In genomic region chr16:27286446-27286845, GRCh38 we compare ENCODE assay signal across 11 cellular contexts. TPM values are rescaled to one million over a fixed set of nuclear protein-coding genes. Genes with fewer than 3 reads are reported as not detected.
DNase-seq lines count a peak whose midpoint lies in the region; ATAC-seq, FAIRE-seq and TF ChIP-seq lines count a peak whose summit lies in the region.
"Had no signal": no experiment of that assay in that cellular context is flagged by ENCODE, and none has a peak within 500 bp of the region (broad histone marks: within the 10 kb centered on the region; RNA-seq: fewer than 3 reads in every experiment).

No MANE protein-coding gene starts in this region.

- H3K27me3 ChIP-seq in mammary epithelial cell (ENCODE audit: insufficient read depth, low read length) = no peaks in the 10 kb centered on the region
- H3K27me3 ChIP-seq in liver (ENCODE audit: control insufficient read depth in 4 of 4, insufficient read depth in 4 of 4, low read length in 3 of 4) = no peaks in the 10 kb centered on the region

- H3K36me3 ChIP-seq in mammary epithelial cell (ENCODE audit: insufficient read depth, low read length) = no peaks in the 10 kb centered on the region
- H3K36me3 ChIP-seq in liver (ENCODE audit: control insufficient read depth in 4 of 4, insufficient read depth in 3 of 4, low read depth in 1 of 4, low read length in 3 of 4) = no peaks in the 10 kb centered on the region

- peak overlapping the region; percentile 43 for H2AFZ ChIP-seq in mammary epithelial cell (ENCODE audit: low read depth, low read length)

- H3K4me1 ChIP-seq in mammary epithelial cell (ENCODE audit: insufficient read depth, low read length) (peaks cover 16% of the 10 kb centered on the region), liver (ENCODE audit: control insufficient read depth in 4 of 4, insufficient read depth in 4 of 4, low read length in 3 of 4) (no peaks in the 10 kb centered on the region)
- H3K4me1 ChIP-seq: parathyroid adenoma had no signal

- H3K4me2 ChIP-seq in mammary epithelial cell (ENCODE audit: insufficient read depth, low read depth, low read length) = peak overlapping the region; percentile 16

- no TSS peak for BruUV-seq in mammary epithelial cell (replicated peaks; lab: Mats Ljungman, UMichigan)

- DNase-seq in A172 (ENCODE audit: low spot score) (peak; percentile 96), HTR-8/SVneo (ENCODE audit: insufficient read length, low spot score) (peak; percentile 66), mammary epithelial cell (peak; percentile 95), NCI-H1930 (lab: John Stamatoyannopoulos, UW) (no peak)
- DNase-seq in naive thymus-derived CD8-positive, alpha-beta T cell = no peak
- DNase-seq: DMS79 had no signal

- dilution Hi-C loops in mammary epithelial cell (cut with HindIII; ENCODE audit: low sequenced_read_pairs) = no loop called here

- peak overlapping the region; percentile 33 for H3K27ac ChIP-seq in mammary epithelial cell (ENCODE audit: insufficient read depth, low read depth, low read length)
- H3K27ac ChIP-seq in liver (ENCODE audit: low read depth in 1 of 2, low read length in 2 of 2) = peak overlapping the region; percentile 16 to 33
- H3K27ac ChIP-seq: parathyroid adenoma had no signal

- H3K9me3 Mint-ChIP-seq in naive thymus-derived CD8-positive, alpha-beta T cell = peaks cover 0 to 4% (median 0%) of the 10 kb centered on the region in 9 donors

- H3K4me3 ChIP-seq in mammary epithelial cell (replicated peaks in 1 of 3; ENCODE audit: insufficient read depth in 1 of 3, low read depth in 2 of 3, low read length in 3 of 3) (no peak overlapping the region), liver (ENCODE audit: low read depth in 1 of 3, low read length in 3 of 3) (no peak overlapping the region)

- TF ChIP-seq RAD21 in liver (IDR thresholded peaks at IDR 0.05) = no peak

- no peak overlapping the region for H3K4me3 Mint-ChIP-seq in naive thymus-derived CD8-positive, alpha-beta T cell
- H3K4me3 Mint-ChIP-seq: brain had no signal

- H3K9ac ChIP-seq in mammary epithelial cell (ENCODE audit: insufficient read depth, low read length) (no peak overlapping the region), liver (ENCODE audit: low read depth in 1 of 2, low read length in 2 of 2) (no peak overlapping the region)
- H3K9ac ChIP-seq: parathyroid adenoma had no signal

- no peak for ATAC-seq in naive thymus-derived CD8-positive, alpha-beta T cell
- ATAC-seq in HG03432 (IDR thresholded peaks at IDR 0.05; ENCODE audit: unreplicated experiment) = no peak
- no peak for ATAC-seq in GM21825 (IDR thresholded peaks at IDR 0.05; ENCODE audit: unreplicated experiment)

- H3K9me3 ChIP-seq in mammary epithelial cell (replicated peaks; ENCODE audit: insufficient read depth, low read length) (peaks cover 7% of the 10 kb centered on the region), liver (ENCODE audit: control insufficient read depth in 4 of 4, low read length in 3 of 4) (no peaks in the 10 kb centered on the region)

- in situ Hi-C loops in mammary epithelial cell (cut with MboI; ENCODE audit: low sequenced_read_pairs in 2 of 2) = no loop called here

- no peaks in the 10 kb centered on the region for H3K36me3 Mint-ChIP-seq in naive thymus-derived CD8-positive, alpha-beta T cell
- H3K36me3 Mint-ChIP-seq: brain had no signal

- no peak for TF ChIP-seq CTCF in mammary epithelial cell (conservative IDR thresholded peaks at IDR 0.05 in 1 of 2, IDR thresholded peaks at IDR 0.05 in 1 of 2; ENCODE audit: extremely low read depth in 1 of 2, insufficient read depth in 1 of 2, low read depth in 1 of 2, low read length in 2 of 2)
- TF ChIP-seq CTCF in liver (IDR thresholded peaks at IDR 0.05; ENCODE audit: low read depth, low read length, missing input control) = no peak

- H3K79me2 ChIP-seq in mammary epithelial cell (ENCODE audit: insufficient read depth, low read length) = no peaks in the 10 kb centered on the region
- H3K79me2 ChIP-seq: parathyroid adenoma had no signal

- CTCF ChIA-PET in mammary epithelial cell (lab: Charles Lee; ENCODE audit: low non-redundant PET) = no interaction called here

- H3K27ac Mint-ChIP-seq in naive thymus-derived CD8-positive, alpha-beta T cell = peak overlapping the region in 4 of 10 donors; percentile 9 to 72 (median 56)
- H3K27ac Mint-ChIP-seq: brain had no signal

- POLR2A ChIA-PET in naive thymus-derived CD8-positive, alpha-beta T cell (lab: Charles Lee) = interaction anchor here (1.0 to 1.5 kb wide), 3 partner anchors 10 to 51 kb away, joined by 3 to 7 read pairs (median 5); no protein-coding TSS in a partner anchor

- 0% methylated on average over 4 of the region's 4 CpGs for WGBS in mammary epithelial cell (ENCODE audit: low coverage, missing lambda C conversion rate)
- WGBS in liver = 73% methylated on average over 4 of the region's 4 CpGs

- no peak for FAIRE-seq in HTR-8/SVneo (lab: Jason Lieb, UNC)

- intact Hi-C loops in mammary epithelial cell (cut with micrococcal nuclease) = loop anchor here (2.0 kb wide), 1 partner anchor 18 kb away; the partner anchor contains the start of gene NSMCE1

- peaks cover 16 to 55% (median 31%) of the 10 kb centered on the region in 4 donors for H3K4me1 Mint-ChIP-seq in naive thymus-derived CD8-positive, alpha-beta T cell
- H3K4me1 Mint-ChIP-seq: brain had no signal

- no peaks in the 10 kb centered on the region for H4K20me1 ChIP-seq in mammary epithelial cell (ENCODE audit: insufficient read depth, low read length)

- no peaks in the 10 kb centered on the region for H3K27me3 Mint-ChIP-seq in naive thymus-derived CD8-positive, alpha-beta T cell

TF ChIP-seq in liver, 16 proteins besides CTCF, POLR2A, EP300 and RAD21 (continues in another document):
- TF ChIP-seq JUND (IDR thresholded peaks at IDR 0.05) = no peak
- no peak for TF ChIP-seq MAX (IDR thresholded peaks at IDR 0.05)
- TF ChIP-seq TAF1 (conservative IDR thresholded peaks at IDR 0.05) = no peak
- TF ChIP-seq ATF3 (IDR thresholded peaks at IDR 0.05) = no peak
- no peak for TF ChIP-seq NR2F2 (IDR thresholded peaks at IDR 0.05)
- no peak for TF ChIP-seq HNF4A (conservative IDR thresholded peaks at IDR 0.05)
- TF ChIP-seq FOXA2 (IDR thresholded peaks at IDR 0.05) = no peak
- no peak for TF ChIP-seq SP1 (IDR thresholded peaks at IDR 0.05)
- no peak for TF ChIP-seq REST (IDR thresholded peaks at IDR 0.05)
- TF ChIP-seq EGR1 (IDR thresholded peaks at IDR 0.05; ENCODE audit: low read depth in 2 of 2) = no peak

RNA-seq across cellular contexts. Expression of gene NSMCE1, which starts 17.9 kb away (rescaled TPM):
- 96.6 and 104 TPM in 2 replicates for total RNA-seq in A172 (2014; rRNA removed; shearing (Covaris generic))
- total RNA-seq in mammary epithelial cell = 10 to 100 TPM; 71.6 to 81.2 TPM
- 54.1 TPM for polyA plus RNA-seq in mammary epithelial cell
- polyA minus RNA-seq in mammary epithelial cell = 71.1 TPM
- total RNA-seq in liver = 10 to 100 TPM; 16.5 to 16.6 TPM
- 10 to 100 TPM; 26.9 to 39.0 TPM for polyA plus RNA-seq in liver
- total RNA-seq in naive thymus-derived CD8-positive, alpha-beta T cell = 10 to 100 TPM; 81.8 to 85.0 TPM
- 100 to 1,000 TPM; 177 to 209 (median 185) TPM for polyA plus RNA-seq in naive thymus-derived CD8-positive, alpha-beta T cell

RNA-seq across cellular contexts. Expression of gene IL4R, which starts 27.3 kb away (rescaled TPM):
- 21.2 and 25.6 TPM in 2 replicates for total RNA-seq in A172 (2014; rRNA removed; shearing (Covaris generic))
- total RNA-seq in mammary epithelial cell (100 to 1,000 TPM in 1 of 2 donors, 10 to 100 TPM in 1; 69.8 to 152 TPM), liver (10 to 100 TPM; 18.0 to 61.9 TPM)
- polyA plus RNA-seq in mammary epithelial cell (94.9 TPM), liver (10 to 100 TPM; 15.5 to 41.8 TPM)
- 198 TPM for polyA minus RNA-seq in mammary epithelial cell
- 100 to 1,000 TPM; 117 to 120 TPM for total RNA-seq in naive thymus-derived CD8-positive, alpha-beta T cell
- 10 to 100 TPM; 18.8 to 49.4 (median 34.7) TPM for polyA plus RNA-seq in naive thymus-derived CD8-positive, alpha-beta T cell

Comparison
In these comparisons a context has a peak if more than half of its experiments do, and no peak if none do; other contexts are left out.
1. DNase-seq: peak in A172 (single experiment), HTR-8/SVneo (single experiment) and mammary epithelial cell (single experiment); none in NCI-H1930 (0 of 2) and naive thymus-derived CD8-positive, alpha-beta T cell (0 of 10).